Comparison of ENCODE assay signal across 9 cellular contexts in genomic region chr14:31420319-31421081, GRCh38. TPM values are rescaled to one million over a fixed set of nuclear protein-coding genes. Genes with fewer than 3 reads are reported as not detected.
DNase-seq lines count a peak whose midpoint lies in the region; ATAC-seq, FAIRE-seq and TF ChIP-seq lines count a peak whose summit lies in the region.
"Had no signal": no experiment of that assay in that cellular context is flagged by ENCODE, and none has a peak within 500 bp of the region (broad histone marks: within the 10 kb centered on the region; RNA-seq: fewer than 3 reads in every experiment).

Gene HEATR5A, minus strand, starts transcription at chr14:31420550. Its CDS starts 17,575 bp downstream, at chr14:31402975.

- peaks cover 10% of the 10 kb centered on the region for H3K4me1 ChIP-seq in keratinocyte (ENCODE audit: control insufficient read depth, extremely low read depth, insufficient read depth, low read length)

- dilution Hi-C loops in keratinocyte (cut with MboI; ENCODE audit: extremely low pct_ligation_motif_present, low sequenced_read_pairs) = no loop called here

- no peaks in the 10 kb centered on the region for H3K9me1 ChIP-seq in keratinocyte (ENCODE audit: control insufficient read depth, extremely low read depth, insufficient read depth, low read length)

- H4K20me1 ChIP-seq in keratinocyte (ENCODE audit: control insufficient read depth, extremely low read depth, insufficient read depth, low read length) = no peaks in the 10 kb centered on the region

- H2AFZ ChIP-seq in keratinocyte (ENCODE audit: control insufficient read depth, low read length) = peak within 1 kb of the TSS; percentile 99

- H3K36me3 ChIP-seq in keratinocyte (ENCODE audit: control insufficient read depth in 2 of 2, extremely low read depth in 1 of 2, insufficient read depth in 2 of 2, low read length in 2 of 2) = no peaks in the 10 kb centered on the region

- H3K79me2 ChIP-seq in keratinocyte (ENCODE audit: control insufficient read depth, insufficient read depth, low read length) = peaks cover 28% of the 10 kb centered on the region

- peak; percentile 96 for DNase-seq in Ammon's horn (ENCODE audit: low spot score)
- peak; percentile 85 to 97 for DNase-seq in NCI-H446 (lab: John Stamatoyannopoulos, UW)
- DNase-seq in cerebellar cortex (ENCODE audit: low spot score) = peak; percentile 87
- DNase-seq in keratinocyte (ENCODE audit: low read depth, low spot score) = peak; percentile 15
- DNase-seq in stimulated activated CD4-positive, alpha-beta T cell treated with anti-CD3 and anti-CD28 coated beads, Interleukin-12 subunit alpha, Interleukin-12 subunit beta, amount 100 ng/mL, for 48 hours (ENCODE audit: low read depth in 2 of 3, low spot score in 1 of 3) = peak; percentile 83 to 89 (median 84)

- TF ChIP-seq CTCF in keratinocyte (optimal IDR thresholded peaks at IDR 0.05 in 1 of 3, IDR thresholded peaks at IDR 0.05 in 1 of 3, conservative IDR thresholded peaks at IDR 0.05 in 1 of 3; ENCODE audit: extremely low read depth in 1 of 3, insufficient read depth in 2 of 3, low read length in 3 of 3) = peak in 1 of 3 experiments; percentile 29

- ATAC-seq in GM19043 (IDR thresholded peaks at IDR 0.05; ENCODE audit: low read depth, unreplicated experiment) = peak; percentile 97
- ATAC-seq in HG03354 (IDR thresholded peaks at IDR 0.05; ENCODE audit: poor library complexity, severe bottlenecking, unreplicated experiment) = peak; percentile 98
- ATAC-seq in activated CD4-positive, CD25-positive, alpha-beta regulatory T cell treated with anti-CD3 and anti-CD28 coated beads, Interleukin-2, amount 50 U/mL, for 24 hours = peak; percentile 91 to 94

- H3K9me3 ChIP-seq in keratinocyte (ENCODE audit: control insufficient read depth, low read depth, low read length) = no peaks in the 10 kb centered on the region

- H3K27me3 ChIP-seq in keratinocyte (ENCODE audit: control insufficient read depth, extremely low read depth, insufficient read depth, low read length) = no peaks in the 10 kb centered on the region

- peak within 1 kb of the TSS; percentile 90 to 100 (median 94) for H3K4me3 ChIP-seq in keratinocyte (ENCODE audit: control insufficient read depth in 2 of 3, extremely low read depth in 1 of 3, insufficient read depth in 2 of 3, low read depth in 1 of 3, low read length in 3 of 3)

- H3K27ac ChIP-seq in keratinocyte (ENCODE audit: control insufficient read depth, insufficient read depth, low read length) = peak within 1 kb of the TSS; percentile 83

- H3K9ac ChIP-seq in keratinocyte (ENCODE audit: control insufficient read depth, extremely low read depth, insufficient read depth, low read length) = peak within 1 kb of the TSS; percentile 91

- FAIRE-seq in keratinocyte (lab: Jason Lieb, UNC) = no peak
- FAIRE-seq: endometrium had no signal

- H3K4me2 ChIP-seq in keratinocyte (ENCODE audit: control insufficient read depth, extremely low read depth, insufficient read depth, low read depth, low read length) = peak within 1 kb of the TSS; percentile 96

RNA-seq across cellular contexts. Expression of gene HEATR5A, which starts in this region (rescaled TPM):
- polyA plus RNA-seq in keratinocyte = 12.7 to 16.7 TPM (median 15.1 TPM) in 3 replicates
- polyA plus RNA-seq in keratinocyte (2011; ENCODE audit: low read depth) = 5.9 TPM
- 5.9 and 12.7 TPM in 2 replicates for polyA plus RNA-seq in keratinocyte (2011; cell fraction: cytosol; rRNA removed)
- polyA plus RNA-seq in keratinocyte (2011; cell fraction: nucleus; rRNA removed) = 19.3 and 19.4 TPM in 2 replicates
- polyA plus RNA-seq in keratinocyte (2012; ENCODE audit: low replicate concordance) = 6.5 and 9.9 TPM in 2 replicates
- polyA minus RNA-seq in keratinocyte = 16.0 to 35.2 TPM (median 32.3 TPM) in 3 replicates
- 15.7 TPM for polyA minus RNA-seq in keratinocyte (2011; cell fraction: cytosol; rRNA and poly(A)+ RNA removed)
- polyA minus RNA-seq in keratinocyte (2011; cell fraction: nucleus; rRNA and poly(A)+ RNA removed) = 29.2 and 52.2 TPM in 2 replicates

Comparison
In these comparisons a context has a peak if more than half of its experiments do, and no peak if none do; other contexts are left out.
1. Peak in every context shown above with its lines: DNase-seq, ATAC-seq, H3K4me3 ChIP-seq and H3K27ac ChIP-seq.
2. DNase-seq: peak in every context shown above with its lines; median percentile 96 in Ammon's horn; 91 in NCI-H446; 87 in cerebellar cortex; 84 in stimulated activated CD4-positive, alpha-beta T cell treated with anti-CD3 and anti-CD28 coated beads, Interleukin-12 subunit alpha, Interleukin-12 subunit beta, amount 100 ng/mL, for 48 hours; 15 in keratinocyte.